In the genomic region with DNA sequence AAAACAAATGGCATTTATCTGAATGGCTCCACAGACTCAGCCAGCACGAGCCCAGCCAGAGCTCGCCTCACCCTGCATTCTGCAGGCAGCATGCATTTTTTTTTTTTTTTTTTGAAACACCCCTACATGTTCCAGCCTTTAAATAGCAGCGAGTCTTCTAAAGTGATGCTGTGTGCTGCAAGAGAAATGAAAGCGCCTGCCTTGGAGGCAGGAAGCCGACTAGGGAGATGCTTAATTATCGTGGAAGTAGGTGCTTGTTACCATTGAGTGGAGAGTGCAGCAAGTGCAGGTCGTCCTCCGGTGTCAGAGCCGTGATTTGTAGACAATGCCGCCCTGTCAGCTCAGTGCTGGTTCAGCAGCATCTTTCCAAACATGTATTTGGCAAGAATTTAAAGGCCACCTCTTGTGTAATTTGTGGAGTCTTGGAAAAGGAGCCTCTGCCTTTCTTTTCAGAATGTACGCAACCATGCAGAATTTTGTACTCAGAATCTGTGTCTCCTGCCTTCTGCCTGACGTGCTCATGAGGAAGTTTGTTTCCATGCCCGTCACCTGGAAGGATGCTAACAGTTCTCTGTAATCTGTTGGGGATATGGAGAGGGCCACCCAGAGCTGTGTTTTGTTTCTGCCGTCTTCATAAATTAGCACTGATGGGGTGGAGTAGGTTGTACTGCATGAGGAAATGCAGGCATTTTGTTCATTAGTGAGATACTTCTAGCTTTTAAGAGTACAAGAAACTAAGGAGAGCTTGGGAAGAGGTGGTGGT, we compare ENCODE assay signal across 9 cellular contexts.
DNase-seq lines count a peak whose midpoint lies in the region; ATAC-seq, FAIRE-seq and TF ChIP-seq lines count a peak whose summit lies in the region.
"Had no signal": no experiment of that assay in that cellular context is flagged by ENCODE, and none has a peak within 500 bp of the region (broad histone marks: within the 10 kb centered on the region; RNA-seq: fewer than 3 reads in every experiment).

No MANE protein-coding gene starts in this region.

- no peak overlapping the region for H2AFZ ChIP-seq in PC-3 (ENCODE audit: low read length)

- H3K4me1 Mint-ChIP-seq in nephron progenitor cell, result peaks cover 34% of the 10 kb centered on the region
- peaks cover 42% of the 10 kb centered on the region for H3K4me1 Mint-ChIP-seq in T-helper 2 cell treated with Interferon-gamma antibody and Interleukin-4, amounts not matched to agents 5 μg/mL and 100 μg/mL, for 36 hours (ENCODE audit: low read depth)

- H3K27ac ChIP-seq in A549 (no peak overlapping the region), ectodermal cell (ENCODE audit: insufficient read depth, low read depth, low read length, poor library complexity, severe bottlenecking) (peak overlapping the region; percentile 62), PC-3 (ENCODE audit: low read length) (no peak overlapping the region)

- peaks cover 11% of the 10 kb centered on the region; the same call in 2 of the 3 replicates for H3K4me1 ChIP-seq in A549
- peaks cover 12% of the 10 kb centered on the region for H3K4me1 ChIP-seq in ectodermal cell (ENCODE audit: control insufficient read depth, insufficient read depth, low read length)
- H3K4me1 ChIP-seq in PC-3 (ENCODE audit: insufficient read depth, low read length), result peaks cover 19% of the 10 kb centered on the region

- peaks cover 13% of the 10 kb centered on the region for H3K36me3 Mint-ChIP-seq in nephron progenitor cell (ENCODE audit: low read depth)
- peaks cover 37% of the 10 kb centered on the region for H3K36me3 Mint-ChIP-seq in T-helper 2 cell treated with Interferon-gamma antibody and Interleukin-4, amounts not matched to agents 5 μg/mL and 100 μg/mL, for 36 hours (ENCODE audit: low read depth)

- peaks cover 12% of the 10 kb centered on the region; the same call in 1 of the 2 replicates for H3K79me2 ChIP-seq in PC-3 (ENCODE audit: low read length)

- H3K27me3 ChIP-seq in ectodermal cell (ENCODE audit: control insufficient read depth, insufficient read depth, low read length, poor library complexity, severe bottlenecking) (no peaks in the 10 kb centered on the region), PC-3 (ENCODE audit: low read length) (no peaks in the 10 kb centered on the region)
- H3K27me3 ChIP-seq: spleen had no signal

- FAIRE-seq in A549 (lab: Jason Lieb, UNC), result no peak

- H4K20me1 ChIP-seq in PC-3 (ENCODE audit: low read length), result peaks cover 5% of the 10 kb centered on the region; the same call in 1 of the 2 replicates

- intact Hi-C loops in PC-3 (cut with micrococcal nuclease), result no loop called here

- ATAC-seq in A549 (no peak), GM18909 (IDR thresholded peaks at IDR 0.05; ENCODE audit: poor library complexity, unreplicated experiment) (no peak), PC-3 (no peak)

- H3K4me3 ChIP-seq in A549 (no peak overlapping the region), ectodermal cell (ENCODE audit: insufficient read depth, low read depth, low read length) (no peak overlapping the region), PC-3 (ENCODE audit: low read length) (no peak overlapping the region)

- H3K9me2 ChIP-seq in PC-3 (replicated peaks; ENCODE audit: low read length), result no peaks in the 10 kb centered on the region

- no peak for TF ChIP-seq CTCF in A549 (IDR thresholded peaks at IDR 0.05)
- TF ChIP-seq CTCF in nephron progenitor cell (IDR thresholded peaks at IDR 0.05), result no peak
- TF ChIP-seq CTCF in PC-3 (conservative IDR thresholded peaks at IDR 0.05; ENCODE audit: low read depth, low read length), result no peak

- no peaks in the 10 kb centered on the region for H3K27me3 Mint-ChIP-seq in nephron progenitor cell (ENCODE audit: low read depth, poor library complexity)
- no peaks in the 10 kb centered on the region for H3K27me3 Mint-ChIP-seq in T-helper 2 cell treated with Interferon-gamma antibody and Interleukin-4, amounts not matched to agents 5 μg/mL and 100 μg/mL, for 36 hours (ENCODE audit: low read depth)

- no peak overlapping the region for H3K4me3 Mint-ChIP-seq in nephron progenitor cell
- no peak overlapping the region for H3K4me3 Mint-ChIP-seq in T-helper 2 cell treated with Interferon-gamma antibody and Interleukin-4, amounts not matched to agents 5 μg/mL and 100 μg/mL, for 36 hours

- TF ChIP-seq POLR2A in A549 (IDR thresholded peaks at IDR 0.05; ENCODE audit: low read length), result no peak

- no peaks in the 10 kb centered on the region for H3F3A ChIP-seq in PC-3 (ENCODE audit: low read length, unreplicated experiment)

- WGBS in A549 (ENCODE audit: missing lambda C conversion rate), result 52% methylated on average over 14 of the region's 14 CpGs
- WGBS in ectodermal cell, 2 experiments, result 38 to 40% methylated on average over 14 of the region's 14 CpGs

- TF ChIP-seq EP300 in A549 (IDR thresholded peaks at IDR 0.05), result no peak

- POLR2A ChIA-PET in A549 (lab: Yijun Ruan, JAX), result no interaction called here
- POLR2A ChIA-PET in PC-3 (lab: Charles Lee; ENCODE audit: unreplicated experiment), result no interaction called here

- CTCF ChIA-PET in A549 (lab: Yijun Ruan, JAX), result interaction anchor here (1.6 kb wide), 1 partner anchor 8 kb away, joined by 4 read pairs; no protein-coding TSS in a partner anchor
- CTCF ChIA-PET in PC-3 (lab: Charles Lee), result no interaction called here

- no peak overlapping the region for H3K9ac ChIP-seq in PC-3 (ENCODE audit: low read length)

- no peaks in the 10 kb centered on the region for H3K9me3 ChIP-seq in A549
- H3K9me3 ChIP-seq in ectodermal cell (ENCODE audit: control insufficient read depth, low read length), result no peaks in the 10 kb centered on the region
- no peaks in the 10 kb centered on the region for H3K9me3 ChIP-seq in PC-3 (ENCODE audit: low read length)
- H3K9me3 ChIP-seq: spleen had no signal

- H3K4me2 ChIP-seq in A549 (0 out of 3 replicates have a peak overlapping the region, but pooled peaks have one; percentile 7), PC-3 (ENCODE audit: low read length) (no peak overlapping the region)

- no peaks in the 10 kb centered on the region for H3K9me3 Mint-ChIP-seq in nephron progenitor cell
- no peaks in the 10 kb centered on the region for H3K9me3 Mint-ChIP-seq in T-helper 2 cell treated with Interferon-gamma antibody and Interleukin-4, amounts not matched to agents 5 μg/mL and 100 μg/mL, for 36 hours

- BruUV-seq in PC-3 (replicated peaks; lab: Mats Ljungman, UMichigan), result no TSS peak

- no peak for TF ChIP-seq RAD21 in A549 (conservative IDR thresholded peaks at IDR 0.05 in 1 of 2, IDR thresholded peaks at IDR 0.05 in 1 of 2)

- H3K36me3 ChIP-seq in ectodermal cell (ENCODE audit: control insufficient read depth, insufficient read depth, low read length) (no peaks in the 10 kb centered on the region), PC-3 (ENCODE audit: low read depth, low read length) (peaks cover 15% of the 10 kb centered on the region)

- DNase-seq in A549 (ENCODE audit: low read depth in 1 of 2, low spot score in 1 of 2) (no peak), NCI-H128 (lab: John Stamatoyannopoulos, UW; ENCODE audit: unreplicated experiment) (peak; percentile 22), nephron progenitor cell (peak; percentile 13), PC-3 (no peak), LoVo (ENCODE audit: low spot score) (no peak)
- DNase-seq in T-helper 2 cell treated with Interferon-gamma antibody and Interleukin-4, amounts not matched to agents 5 μg/mL and 100 μg/mL, for 36 hours (ENCODE audit: low spot score), result no peak
- DNase-seq: spleen had no signal

- H3K27ac Mint-ChIP-seq in nephron progenitor cell, result peak overlapping the region; percentile 60
- no peak overlapping the region for H3K27ac Mint-ChIP-seq in T-helper 2 cell treated with Interferon-gamma antibody and Interleukin-4, amounts not matched to agents 5 μg/mL and 100 μg/mL, for 36 hours

TF ChIP-seq in A549, 52 proteins besides CTCF, POLR2A, EP300 and RAD21 (continues in another document):
- no peak for TF ChIP-seq NPAS2 (CRISPR knock-in tag; IDR thresholded peaks at IDR 0.05; ENCODE audit: borderline replicate concordance)
- TF ChIP-seq, protein P1, sequence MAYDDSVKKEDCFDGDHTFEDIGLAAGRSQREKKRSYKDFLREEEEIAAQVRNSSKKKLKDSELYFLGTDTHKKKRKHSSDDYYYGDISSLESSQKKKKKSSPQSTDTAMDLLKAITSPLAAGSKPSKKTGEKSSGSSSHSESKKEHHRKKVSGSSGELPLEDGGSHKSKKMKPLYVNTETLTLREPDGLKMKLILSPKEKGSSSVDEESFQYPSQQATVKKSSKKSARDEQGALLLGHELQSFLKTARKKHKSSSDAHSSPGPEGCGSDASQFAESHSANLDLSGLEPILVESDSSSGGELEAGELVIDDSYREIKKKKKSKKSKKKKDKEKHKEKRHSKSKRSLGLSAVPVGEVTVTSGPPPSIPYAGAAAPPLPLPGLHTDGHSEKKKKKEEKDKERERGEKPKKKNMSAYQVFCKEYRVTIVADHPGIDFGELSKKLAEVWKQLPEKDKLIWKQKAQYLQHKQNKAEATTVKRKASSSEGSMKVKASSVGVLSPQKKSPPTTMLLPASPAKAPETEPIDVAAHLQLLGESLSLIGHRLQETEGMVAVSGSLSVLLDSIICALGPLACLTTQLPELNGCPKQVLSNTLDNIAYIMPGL (CRISPR knock-in tag; IDR thresholded peaks at IDR 0.05; ENCODE audit: borderline replicate concordance), result no peak
- TF ChIP-seq ZSCAN20 (CRISPR knock-in tag; IDR thresholded peaks at IDR 0.05), result no peak
- TF ChIP-seq KDM1A (IDR thresholded peaks at IDR 0.05; ENCODE audit: low read depth), result no peak
- no peak for TF ChIP-seq JUN (IDR thresholded peaks at IDR 0.05)
- TF ChIP-seq, protein P2, sequence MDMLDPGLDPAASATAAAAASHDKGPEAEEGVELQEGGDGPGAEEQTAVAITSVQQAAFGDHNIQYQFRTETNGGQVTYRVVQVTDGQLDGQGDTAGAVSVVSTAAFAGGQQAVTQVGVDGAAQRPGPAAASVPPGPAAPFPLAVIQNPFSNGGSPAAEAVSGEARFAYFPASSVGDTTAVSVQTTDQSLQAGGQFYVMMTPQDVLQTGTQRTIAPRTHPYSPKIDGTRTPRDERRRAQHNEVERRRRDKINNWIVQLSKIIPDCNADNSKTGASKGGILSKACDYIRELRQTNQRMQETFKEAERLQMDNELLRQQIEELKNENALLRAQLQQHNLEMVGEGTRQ (IDR thresholded peaks at IDR 0.05), result no peak
- no peak for TF ChIP-seq FOSL2 (IDR thresholded peaks at IDR 0.05)
- no peak for TF ChIP-seq FOSL2 (CRISPR knock-in tag; IDR thresholded peaks at IDR 0.05)
- no peak for TF ChIP-seq PHF8 (IDR thresholded peaks at IDR 0.05; ENCODE audit: borderline replicate concordance, low read depth)
- TF ChIP-seq, protein P3, sequence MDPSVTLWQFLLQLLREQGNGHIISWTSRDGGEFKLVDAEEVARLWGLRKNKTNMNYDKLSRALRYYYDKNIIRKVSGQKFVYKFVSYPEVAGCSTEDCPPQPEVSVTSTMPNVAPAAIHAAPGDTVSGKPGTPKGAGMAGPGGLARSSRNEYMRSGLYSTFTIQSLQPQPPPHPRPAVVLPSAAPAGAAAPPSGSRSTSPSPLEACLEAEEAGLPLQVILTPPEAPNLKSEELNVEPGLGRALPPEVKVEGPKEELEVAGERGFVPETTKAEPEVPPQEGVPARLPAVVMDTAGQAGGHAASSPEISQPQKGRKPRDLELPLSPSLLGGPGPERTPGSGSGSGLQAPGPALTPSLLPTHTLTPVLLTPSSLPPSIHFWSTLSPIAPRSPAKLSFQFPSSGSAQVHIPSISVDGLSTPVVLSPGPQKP (IDR thresholded peaks at IDR 0.05; ENCODE audit: low read depth, low read length), result no peak

Comparison
In these comparisons a context has a peak if more than half of its experiments do, and no peak if none do; other contexts are left out.
1. DNase-seq: peak in NCI-H128 (single experiment) and nephron progenitor cell (single experiment); none in A549 (0 of 2), PC-3 (single experiment), T-helper 2 cell treated with Interferon-gamma antibody and Interleukin-4, amounts not matched to agents 5 μg/mL and 100 μg/mL, for 36 hours (single experiment) and LoVo (single experiment).